1 cellular context compared by ENCODE assay signal in genomic region chr11:48031602-48032001, GRCh38.
TF ChIP-seq lines count a peak whose summit lies in the region.

No MANE protein-coding gene starts in this region.

TF ChIP-seq in WTC11, 78 proteins besides CTCF, POLR2A, EP300 and RAD21 (continued from another document):
- TF ChIP-seq ZNF532 (CRISPR knock-in tag; IDR thresholded peaks at IDR 0.05; ENCODE audit: borderline replicate concordance) (no peak), E2F1 (CRISPR knock-in tag; IDR thresholded peaks at IDR 0.05) (no peak), HMGA2 (CRISPR knock-in tag; IDR thresholded peaks at IDR 0.05) (no peak)
TF ChIP-seq in WTC11: peak in this region for 0.
